ENCODE assay signal across 18 cellular contexts in the genomic region with DNA sequence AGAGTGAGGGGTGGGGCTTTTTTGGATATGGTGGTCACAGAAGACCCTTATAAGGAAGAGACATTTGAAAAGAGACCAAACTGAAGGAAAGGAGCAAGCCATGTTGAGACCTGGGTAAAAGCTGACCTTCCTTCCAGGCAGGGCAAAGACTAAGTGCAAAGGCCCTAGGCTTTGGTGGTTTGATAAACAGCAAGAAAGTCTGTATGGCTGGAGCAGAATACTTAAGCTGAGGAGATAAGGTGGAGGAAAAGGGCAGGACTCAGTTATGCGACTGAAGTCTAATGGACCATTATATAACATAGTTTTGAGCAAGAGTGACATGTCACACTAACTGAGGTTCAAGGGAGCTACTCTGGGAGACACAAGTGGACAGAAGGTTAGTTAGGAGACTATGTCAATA. TPM values are rescaled to one million over a fixed set of nuclear protein-coding genes. Genes with fewer than 3 reads are reported as not detected.
DNase-seq lines count a peak whose midpoint lies in the region; ATAC-seq and TF ChIP-seq lines count a peak whose summit lies in the region.
"Had no signal": no experiment of that assay in that cellular context is flagged by ENCODE, and none has a peak within 500 bp of the region (broad histone marks: within the 10 kb centered on the region; RNA-seq: fewer than 3 reads in every experiment).

No MANE protein-coding gene starts in this region.

- no peaks in the 10 kb centered on the region for H3K9me3 Mint-ChIP-seq in type B pancreatic cell
- H3K9me3 Mint-ChIP-seq: activated naive CD4-positive, alpha-beta T cell treated with anti-CD3 and anti-CD28 coated beads, Interleukin-2, amount 50 U/mL, for 24 hours; CD8-positive, alpha-beta T cell; stimulated activated naive CD8-positive, alpha-beta T cell treated with anti-CD3 and anti-CD28 coated beads, Interleukin-15, Interleukin-2, amounts not matched to agents 100 ng/mL and 50 ng/mL, for 24 hours had no signal

- peak overlapping the region; percentile 92 for H3K27ac Mint-ChIP-seq in type B pancreatic cell
- H3K27ac Mint-ChIP-seq: activated naive CD4-positive, alpha-beta T cell treated with anti-CD3 and anti-CD28 coated beads, Interleukin-2, amount 50 U/mL, for 24 hours; CD8-positive, alpha-beta T cell; stimulated activated naive CD8-positive, alpha-beta T cell treated with anti-CD3 and anti-CD28 coated beads, Interleukin-15, Interleukin-2, amounts not matched to agents 100 ng/mL and 50 ng/mL, for 24 hours had no signal

- peaks cover 99% of the 10 kb centered on the region for H3K79me2 ChIP-seq in SK-N-SH (ENCODE audit: insufficient read depth)

- H3F3A ChIP-seq in SK-N-SH (replicated peaks; ENCODE audit: insufficient read depth) = peaks cover 41% of the 10 kb centered on the region

- TF ChIP-seq CTCF in SK-N-SH (IDR thresholded peaks at IDR 0.05) (no peak), colonic mucosa (IDR thresholded peaks at IDR 0.05) (no peak), mucosa of descending colon (IDR thresholded peaks at IDR 0.05) (no peak), type B pancreatic cell (conservative IDR thresholded peaks at IDR 0.05) (no peak)

- TF ChIP-seq EP300 in SK-N-SH (IDR thresholded peaks at IDR 0.05; ENCODE audit: borderline replicate concordance in 1 of 2, low read depth in 1 of 2, low read length in 1 of 2) = no peak

- 95% methylated on average over 1 of the region's 1 CpG for WGBS in SK-N-SH (ENCODE audit: low lambda C conversion rate)

- peaks cover 72% of the 10 kb centered on the region for H3K4me1 Mint-ChIP-seq in type B pancreatic cell (ENCODE audit: unreplicated experiment)
- H3K4me1 Mint-ChIP-seq: activated naive CD4-positive, alpha-beta T cell treated with anti-CD3 and anti-CD28 coated beads, Interleukin-2, amount 50 U/mL, for 24 hours had no signal

- no peak overlapping the region for H2AFZ ChIP-seq in SK-N-SH (ENCODE audit: low read depth)

- no peak for ATAC-seq in SK-N-SH treated with all-trans-retinoic acid at 6 μM for 48 hours
- peak; percentile 48 for ATAC-seq in mucosa of descending colon
- no peak for ATAC-seq in GM19463 (IDR thresholded peaks at IDR 0.05; ENCODE audit: unreplicated experiment)
- ATAC-seq: CD8-positive, alpha-beta T cell; gastrocnemius medialis had no signal

- H3K27me3 ChIP-seq in SK-N-SH (ENCODE audit: insufficient read depth) (no peaks in the 10 kb centered on the region), colonic mucosa (no peaks in the 10 kb centered on the region), SJCRH30 (no peaks in the 10 kb centered on the region)
- H3K27me3 ChIP-seq: gastrocnemius medialis, pancreas, spleen had no signal

- H3K36me3 Mint-ChIP-seq in type B pancreatic cell = peaks cover 13% of the 10 kb centered on the region
- H3K36me3 Mint-ChIP-seq: activated naive CD4-positive, alpha-beta T cell treated with anti-CD3 and anti-CD28 coated beads, Interleukin-2, amount 50 U/mL, for 24 hours; CD8-positive, alpha-beta T cell had no signal

- no peaks in the 10 kb centered on the region for H3K27me3 Mint-ChIP-seq in type B pancreatic cell
- H3K27me3 Mint-ChIP-seq: stimulated activated naive CD8-positive, alpha-beta T cell treated with anti-CD3 and anti-CD28 coated beads, Interleukin-15, Interleukin-2, amounts not matched to agents 100 ng/mL and 50 ng/mL, for 24 hours had no signal

- peaks cover 40 to 61% of the 10 kb centered on the region in 2 experiments for H3K4me1 ChIP-seq in SK-N-SH (ENCODE audit: control insufficient read depth in 1 of 2, insufficient read depth in 2 of 2, low read depth in 1 of 2, low read length in 1 of 2)
- peaks cover 7% of the 10 kb centered on the region for H3K4me1 ChIP-seq in colonic mucosa
- peaks cover 55% of the 10 kb centered on the region for H3K4me1 ChIP-seq in mucosa of descending colon (ENCODE audit: low read depth)
- H3K4me1 ChIP-seq in SJCRH30 = peaks cover 32% of the 10 kb centered on the region

- peak overlapping the region in 1 of 2 experiments; percentile 91; a peak in 3 of 4 replicates for H3K27ac ChIP-seq in SK-N-SH (ENCODE audit: low read depth in 2 of 2, low read length in 1 of 2)
- peak overlapping the region; percentile 74 for H3K27ac ChIP-seq in colonic mucosa
- no peak overlapping the region for H3K27ac ChIP-seq in SJCRH30
- H3K27ac ChIP-seq: 22Rv1, gastrocnemius medialis, spleen had no signal

- no peaks in the 10 kb centered on the region for H3K9me3 ChIP-seq in SK-N-SH
- H3K9me3 ChIP-seq in colonic mucosa = no peaks in the 10 kb centered on the region
- H3K9me3 ChIP-seq in mucosa of descending colon = no peaks in the 10 kb centered on the region
- H3K9me3 ChIP-seq in SJCRH30 (replicated peaks) = no peaks in the 10 kb centered on the region
- H3K9me3 ChIP-seq: gastrocnemius medialis, pancreas, spleen had no signal

- H3K36me3 ChIP-seq in SK-N-SH (replicated peaks in 1 of 2; ENCODE audit: control insufficient read depth in 1 of 2, insufficient read depth in 2 of 2, low read length in 1 of 2) (peaks cover 0 to 10% of the 10 kb centered on the region in 2 experiments), colonic mucosa (no peaks in the 10 kb centered on the region), mucosa of descending colon (ENCODE audit: low read depth) (no peaks in the 10 kb centered on the region), SJCRH30 (no peaks in the 10 kb centered on the region)
- H3K36me3 ChIP-seq: gastrocnemius medialis, pancreas, spleen had no signal

- peak overlapping the region; percentile 50 for H3K4me3 Mint-ChIP-seq in type B pancreatic cell
- H3K4me3 Mint-ChIP-seq: activated naive CD4-positive, alpha-beta T cell treated with anti-CD3 and anti-CD28 coated beads, Interleukin-2, amount 50 U/mL, for 24 hours; CD8-positive, alpha-beta T cell; stimulated activated naive CD8-positive, alpha-beta T cell treated with anti-CD3 and anti-CD28 coated beads, Interleukin-15, Interleukin-2, amounts not matched to agents 100 ng/mL and 50 ng/mL, for 24 hours had no signal

- H3K9ac ChIP-seq in SK-N-SH (peak overlapping the region; percentile 3; the same call in 1 of the 2 replicates), colonic mucosa (ENCODE audit: low read depth in 2 of 2, low read length in 2 of 2) (peak overlapping the region in 1 of 2 donors; percentile 35)

- DNase-seq in SK-N-SH = no peak
- no peak for DNase-seq in colonic mucosa
- DNase-seq in mucosa of descending colon = peak in 1 of 3 donors; percentile 34
- no peak for DNase-seq in type B pancreatic cell (ENCODE audit: extremely low spot score, unreplicated experiment)
- no peak for DNase-seq in NOMO-1 treated with dmso at 0.1 percent for 144 hours (lab: John Stamatoyannopoulos, UW; ENCODE audit: unreplicated experiment)
- no peak for DNase-seq in SJCRH30
- DNase-seq: CD8-positive, alpha-beta T cell; gastrocnemius medialis; NCI-H2029 treated with DMSO at 0.1 percent for 48 hours; NCI-H510A treated with DMSO at 0.1 percent for 48 hours; pancreas; spleen had no signal

- H3K4me3 ChIP-seq in SK-N-SH (ENCODE audit: low read depth in 2 of 2, low read length in 1 of 2) (0 out of 4 replicates have a peak overlapping the region, but pooled peaks of 1 of the 2 experiments have one; percentile 5), colonic mucosa (no peak overlapping the region), mucosa of descending colon (no peak overlapping the region), SJCRH30 (no peak overlapping the region)
- H3K4me3 ChIP-seq: gastrocnemius medialis, pancreas, spleen had no signal

- POLR2A ChIA-PET in SK-N-SH (lab: Yijun Ruan, JAX) = no interaction called here

- 0 out of 2 replicates have a peak overlapping the region, but pooled peaks have one; percentile 28 for H3K4me2 ChIP-seq in SK-N-SH

- no peak for TF ChIP-seq RAD21 in SK-N-SH (IDR thresholded peaks at IDR 0.05; ENCODE audit: low read length)

- H3K9me2 ChIP-seq in SK-N-SH = no peaks in the 10 kb centered on the region

- intact Hi-C loops in colonic mucosa (cut with DNase I) (no loop called here), mucosa of descending colon (cut with DNase I, micrococcal nuclease) (no loop called here)

- CTCF ChIA-PET in SK-N-SH (lab: Yijun Ruan, JAX) = no interaction called here

- peaks cover 85% of the 10 kb centered on the region for H4K20me1 ChIP-seq in SK-N-SH (ENCODE audit: insufficient read depth)

TF ChIP-seq in SK-N-SH, 30 proteins besides CTCF, POLR2A, EP300 and RAD21 (continues in another document):
- TF ChIP-seq CHD2 (IDR thresholded peaks at IDR 0.05; ENCODE audit: low read length, partially characterized antibody) (no peak), FOSL2 (IDR thresholded peaks at IDR 0.05; ENCODE audit: borderline replicate concordance, low read depth) (no peak), RCOR1 (IDR thresholded peaks at IDR 0.05; ENCODE audit: low read length) (no peak)

TF ChIP-seq in SK-N-SH treated with all-trans-retinoic acid at 6 μM for 48 hours, 23 proteins besides CTCF, POLR2A, EP300 and RAD21 (continues in another document):
- no peak for TF ChIP-seq TOX (CRISPR knock-in tag; IDR thresholded peaks at IDR 0.05; ENCODE audit: borderline replicate concordance)
- no peak for TF ChIP-seq ZFP30 (CRISPR knock-in tag; IDR thresholded peaks at IDR 0.05)
- TF ChIP-seq ZNF8 (CRISPR knock-in tag; IDR thresholded peaks at IDR 0.05) = no peak
- TF ChIP-seq TCF4 (CRISPR knock-in tag; IDR thresholded peaks at IDR 0.05; ENCODE audit: borderline replicate concordance) = no peak
- TF ChIP-seq PPARA (CRISPR knock-in tag; IDR thresholded peaks at IDR 0.05; ENCODE audit: borderline replicate concordance) = no peak
- no peak for TF ChIP-seq ZNF565 (CRISPR knock-in tag; conservative IDR thresholded peaks at IDR 0.05; ENCODE audit: low read depth)
- TF ChIP-seq ARNTL (CRISPR knock-in tag; IDR thresholded peaks at IDR 0.05; ENCODE audit: borderline replicate concordance, low read depth) = no peak

RNA-seq across cellular contexts. Expression of a gene that starts 20.0 kb away (rescaled TPM):
- polyA plus RNA-seq in SK-N-SH (2012; rRNA removed) = 22.0 and 22.1 TPM in 2 replicates
- polyA plus RNA-seq in SK-N-SH (2012; cell fraction: cytosol; rRNA removed) = 14.8 and 18.6 TPM in 2 replicates
- 16.6 and 24.4 TPM in 2 replicates for polyA plus RNA-seq in SK-N-SH (2012; cell fraction: nucleus; rRNA removed)
- total RNA-seq in colonic mucosa = 10 to 100 TPM; 50.2 to 77.1 TPM
- total RNA-seq in mucosa of descending colon = 10 to 100 TPM; 45.3 to 82.3 (median 65.5) TPM
- total RNA-seq in type B pancreatic cell (ENCODE audit: low replicate concordance) = 18.8 and 21.6 TPM in 2 replicates
- total RNA-seq in SJCRH30 (2014; rRNA removed; shearing (Covaris generic)) = 4.6 and 5.8 TPM in 2 replicates
- total RNA-seq: CD8-positive, alpha-beta T cell; OCI-LY7 had no signal
